In genomic region chr2:240920783-240921231, GRCh38 we compare ENCODE assay signal across 13 cellular contexts. TPM values are rescaled to one million over a fixed set of nuclear protein-coding genes. Genes with fewer than 3 reads are reported as not detected.
A peak's percentile ranks its signal among the peaks of the same experiment; 100 is the strongest.
DNase-seq lines count a peak whose midpoint lies in the region; ATAC-seq, FAIRE-seq and TF ChIP-seq lines count a peak whose summit lies in the region.
"Had no signal": no experiment of that assay in that cellular context is flagged by ENCODE, and none has a peak within 500 bp of the region (broad histone marks: within the 10 kb centered on the region; RNA-seq: fewer than 3 reads in every experiment).

No MANE protein-coding gene starts in this region.

- H3K4me2 ChIP-seq in astrocyte (ENCODE audit: low read length) = peak overlapping the region; percentile 41
- H3K4me2 ChIP-seq in trophoblast cell (ENCODE audit: low read length) = no peak overlapping the region

- H3K4me3 ChIP-seq in astrocyte (ENCODE audit: insufficient read depth, low read depth, low read length) (no peak overlapping the region), left lung (no peak overlapping the region), tibial nerve (no peak overlapping the region), trophoblast cell (ENCODE audit: low read depth, low read length) (no peak overlapping the region)
- H3K4me3 ChIP-seq: cardiac muscle cell had no signal

- peak overlapping the region; percentile 87 for H3K27ac ChIP-seq in astrocyte (ENCODE audit: low read depth, low read length)
- H3K27ac ChIP-seq in left lung = peak overlapping the region; percentile 33 to 63
- peak overlapping the region in 3 of 4 donors; percentile 40 to 78 (median 71) for H3K27ac ChIP-seq in tibial nerve
- H3K27ac ChIP-seq in trophoblast cell (ENCODE audit: low read depth, low read length) = no peak overlapping the region
- H3K27ac ChIP-seq: cardiac muscle cell had no signal

- peaks cover 6% of the 10 kb centered on the region for H3K27me3 Mint-ChIP-seq in activated T-cell treated with anti-CD3 and anti-CD28 coated beads, Interleukin-2, amount 50 U/mL, for 72 hours (ENCODE audit: low read depth)
- peaks cover 17% of the 10 kb centered on the region for H3K27me3 Mint-ChIP-seq in astrocyte (ENCODE audit: low read depth, unreplicated experiment)

- H4K12ac ChIP-seq in trophoblast cell (ENCODE audit: low read depth, low read length) = no peak overlapping the region

- H2BK120ac ChIP-seq in trophoblast cell (ENCODE audit: insufficient read depth, low read length, poor library complexity) = no peak overlapping the region

- TF ChIP-seq EP300 in tibial nerve (IDR thresholded peaks at IDR 0.05) = no peak

- peak; percentile 10 for DNase-seq in activated T-cell treated with anti-CD3 and anti-CD28 coated beads, Interleukin-2, amount 50 U/mL, for 1 hour
- DNase-seq in activated T-cell treated with anti-CD3 and anti-CD28 coated beads, Interleukin-2, amount 50 U/mL, for 72 hours = no peak
- DNase-seq in astrocyte (ENCODE audit: low read depth) (no peak), left lung (peak; percentile 31 to 45), tibial nerve (ENCODE audit: low spot score in 2 of 2) (peak in 1 of 2 donors; percentile 11), activated gamma-delta T cell treated with Interleukin-2 at 50 U/mL for 16 hours (no peak), NCI-H524 (lab: John Stamatoyannopoulos, UW) (no peak), trophoblast cell (no peak)
- DNase-seq: stimulated activated CD4-positive, alpha-beta T cell treated with anti-CD3 and anti-CD28 coated beads, Interleukin-1b, Interleukin-23, amount 100 ng/mL, for 48 hours had no signal

- no peak for TF ChIP-seq POLR2A in tibial nerve (IDR thresholded peaks at IDR 0.05)

- H3K9ac ChIP-seq in astrocyte (ENCODE audit: low read length) (peak overlapping the region; percentile 72), trophoblast cell (ENCODE audit: low read length) (no peak overlapping the region)

- H3K36me3 ChIP-seq in astrocyte (ENCODE audit: insufficient read depth, low read length) (no peaks in the 10 kb centered on the region), left lung (no peaks in the 10 kb centered on the region), tibial nerve (no peaks in the 10 kb centered on the region), trophoblast cell (ENCODE audit: control insufficient read depth in 1 of 2, insufficient read depth in 2 of 2, low read length in 2 of 2) (no peaks in the 10 kb centered on the region)
- H3K36me3 ChIP-seq: cardiac muscle cell had no signal

- no peaks in the 10 kb centered on the region for H4K20me1 ChIP-seq in astrocyte (ENCODE audit: insufficient read depth, low read length)

- intact Hi-C loops in left lung (cut with DNase I) = no loop called here

- WGBS in tibial nerve, 2 donors = 83% methylated on average over 4 of the region's 4 CpGs
- no CpG with 5 or more reads among the region's 4 CpGs for WGBS in trophoblast cell (ENCODE audit: extremely low coverage, insufficient coverage, insufficient read length)

- H3K18ac ChIP-seq in trophoblast cell (ENCODE audit: low read length) = no peak overlapping the region

- H4K8ac ChIP-seq in trophoblast cell (ENCODE audit: low read depth, low read length) = no peak overlapping the region

- no peak overlapping the region for H3K4ac ChIP-seq in trophoblast cell (ENCODE audit: low read depth, low read length)

- H3K23ac ChIP-seq in trophoblast cell (ENCODE audit: low read length) = no peak overlapping the region

- TF ChIP-seq CTCF in astrocyte (IDR thresholded peaks at IDR 0.05; ENCODE audit: insufficient read depth, low read depth, low read length) (no peak), left lung (IDR thresholded peaks at IDR 0.05) (no peak), tibial nerve (IDR thresholded peaks at IDR 0.05) (no peak)

- no peak overlapping the region for H4K91ac ChIP-seq in trophoblast cell (ENCODE audit: low read depth, low read length)

- H3K27me3 ChIP-seq in astrocyte (ENCODE audit: insufficient read depth, low read length) (no peaks in the 10 kb centered on the region), left lung (peaks cover 2 to 16% of the 10 kb centered on the region in 2 donors), tibial nerve (no peaks in the 10 kb centered on the region), trophoblast cell (ENCODE audit: insufficient read depth, low read length) (peaks cover 12% of the 10 kb centered on the region)

- H3K79me1 ChIP-seq in trophoblast cell (ENCODE audit: low read length) = no peaks in the 10 kb centered on the region

- no peak overlapping the region for H2AK5ac ChIP-seq in trophoblast cell (ENCODE audit: low read length)

- H2AFZ ChIP-seq in astrocyte (ENCODE audit: low read depth, low read length) (no peak overlapping the region), trophoblast cell (ENCODE audit: insufficient read depth, low read length, poor library complexity) (no peak overlapping the region)

- no peaks in the 10 kb centered on the region for H3K9me3 Mint-ChIP-seq in activated T-cell treated with anti-CD3 and anti-CD28 coated beads, Interleukin-2, amount 50 U/mL, for 72 hours
- H3K9me3 Mint-ChIP-seq in astrocyte (ENCODE audit: unreplicated experiment) = no peaks in the 10 kb centered on the region
- H3K9me3 Mint-ChIP-seq: mesothelial cell of epicardium had no signal

- no peak for FAIRE-seq in astrocyte (lab: Jason Lieb, UNC)
- FAIRE-seq: frontal cortex had no signal

- H2BK12ac ChIP-seq in trophoblast cell (ENCODE audit: low read length) = no peak overlapping the region

- H3K4me3 Mint-ChIP-seq in activated T-cell treated with anti-CD3 and anti-CD28 coated beads, Interleukin-2, amount 50 U/mL, for 72 hours = no peak overlapping the region
- H3K4me3 Mint-ChIP-seq in astrocyte (ENCODE audit: unreplicated experiment) = no peak overlapping the region
- H3K4me3 Mint-ChIP-seq: activated CD4-positive, alpha-beta T cell treated with anti-CD3 and anti-CD28 coated beads for 36 hours; mesothelial cell of epicardium had no signal

- ATAC-seq in activated T-cell treated with anti-CD3 and anti-CD28 coated beads, Interleukin-2, amount 50 U/mL, for 72 hours (replicated peaks in 1 of 2) = no peak
- no peak for ATAC-seq in left lung
- ATAC-seq: activated CD4-positive, alpha-beta T cell treated with anti-CD3 and anti-CD28 coated beads for 36 hours had no signal

- H2BK5ac ChIP-seq in trophoblast cell (ENCODE audit: low read depth, low read length, poor library complexity) = no peak overlapping the region

- H3K36me3 Mint-ChIP-seq in activated T-cell treated with anti-CD3 and anti-CD28 coated beads, Interleukin-2, amount 50 U/mL, for 72 hours (ENCODE audit: insufficient read depth in 2 of 2) = no peaks in the 10 kb centered on the region
- no peaks in the 10 kb centered on the region for H3K36me3 Mint-ChIP-seq in astrocyte (ENCODE audit: low read depth, unreplicated experiment)
- H3K36me3 Mint-ChIP-seq: mesothelial cell of epicardium had no signal

- no peak overlapping the region for H3K14ac ChIP-seq in trophoblast cell (ENCODE audit: low read length)

- H3K4me1 ChIP-seq in astrocyte (ENCODE audit: insufficient read depth, low read length) (peaks cover 33% of the 10 kb centered on the region), left lung (peaks cover 3 to 10% of the 10 kb centered on the region in 2 donors), tibial nerve (peaks cover 0 to 45% (median 15%) of the 10 kb centered on the region in 4 donors), trophoblast cell (ENCODE audit: control insufficient read depth in 1 of 2, insufficient read depth in 2 of 2, low read length in 2 of 2) (no peaks in the 10 kb centered on the region)

- H3K79me2 ChIP-seq in astrocyte (ENCODE audit: insufficient read depth, low read length) (no peaks in the 10 kb centered on the region), trophoblast cell (ENCODE audit: control insufficient read depth, insufficient read depth, low read length, poor library complexity) (no peaks in the 10 kb centered on the region)

- H3K27ac Mint-ChIP-seq in activated T-cell treated with anti-CD3 and anti-CD28 coated beads, Interleukin-2, amount 50 U/mL, for 72 hours = no peak overlapping the region
- H3K27ac Mint-ChIP-seq in astrocyte (ENCODE audit: unreplicated experiment) = peak overlapping the region; percentile 47
- H3K27ac Mint-ChIP-seq: activated CD4-positive, alpha-beta T cell treated with anti-CD3 and anti-CD28 coated beads for 36 hours; mesothelial cell of epicardium had no signal

- H3K9me3 ChIP-seq in astrocyte (ENCODE audit: insufficient read depth, low read depth, low read length) = no peaks in the 10 kb centered on the region
- H3K9me3 ChIP-seq in left lung = no peaks in the 10 kb centered on the region
- H3K9me3 ChIP-seq in tibial nerve = no peaks in the 10 kb centered on the region
- H3K9me3 ChIP-seq in trophoblast cell (ENCODE audit: insufficient read depth, low read depth, low read length) = no peaks in the 10 kb centered on the region

- no peaks in the 10 kb centered on the region for H3K4me1 Mint-ChIP-seq in activated T-cell treated with anti-CD3 and anti-CD28 coated beads, Interleukin-2, amount 50 U/mL, for 72 hours (ENCODE audit: low read depth)
- peaks cover 5% of the 10 kb centered on the region for H3K4me1 Mint-ChIP-seq in astrocyte (ENCODE audit: low read depth, unreplicated experiment)
- H3K4me1 Mint-ChIP-seq: activated CD4-positive, alpha-beta T cell treated with anti-CD3 and anti-CD28 coated beads for 36 hours had no signal

RNA-seq across cellular contexts. Expression of gene CROCC2, which starts 14.7 kb away (rescaled TPM):
- not detected for total RNA-seq in activated T-cell treated with anti-CD3 and anti-CD28 coated beads, Interleukin-2, amount 50 U/mL, for 72 hours
- not detected in 2 replicates for total RNA-seq in astrocyte
- 1 to 10 TPM in 1 of 2 donors, under 1 TPM in 1; 0.32 to 2.3 TPM for total RNA-seq in left lung
- 1 to 10 TPM in 1 of 4 donors, under 1 TPM in 1, not detected in 2; 0.44 to 1.2 TPM for total RNA-seq in tibial nerve
- not detected in 2 replicates for polyA plus RNA-seq in trophoblast cell (2013)
- total RNA-seq: activated CD4-positive, alpha-beta T cell treated with anti-CD3 and anti-CD28 coated beads for 36 hours; cardiac muscle cell; frontal cortex had no signal
- polyA plus RNA-seq: cardiac muscle cell had no signal

RNA-seq across cellular contexts. Expression of gene MAB21L4, which starts 24.9 kb away (rescaled TPM):
- not detected for total RNA-seq in activated T-cell treated with anti-CD3 and anti-CD28 coated beads, Interleukin-2, amount 50 U/mL, for 72 hours
- total RNA-seq in astrocyte (0.43 and 0.59 TPM in 2 replicates), left lung (10 to 100 TPM; 20.6 to 35.7 TPM), tibial nerve (not detected)
- 0.04 and 0.08 TPM in 2 replicates for polyA plus RNA-seq in trophoblast cell (2013)
- total RNA-seq: activated CD4-positive, alpha-beta T cell treated with anti-CD3 and anti-CD28 coated beads for 36 hours; cardiac muscle cell; frontal cortex had no signal
- polyA plus RNA-seq: cardiac muscle cell had no signal

RNA-seq across cellular contexts. Expression of gene AGXT, which starts 52.2 kb away (rescaled TPM):
- not detected for total RNA-seq in activated T-cell treated with anti-CD3 and anti-CD28 coated beads, Interleukin-2, amount 50 U/mL, for 72 hours
- total RNA-seq in astrocyte (not detected in 2 replicates), left lung (not detected), tibial nerve (under 1 TPM in 1 of 4 donors, not detected in 3; 0.30 TPM)
- not detected in 2 replicates for polyA plus RNA-seq in trophoblast cell (2013)
- total RNA-seq: activated CD4-positive, alpha-beta T cell treated with anti-CD3 and anti-CD28 coated beads for 36 hours; frontal cortex; mesothelial cell of epicardium had no signal

Comparison
In these comparisons a context has a peak if more than half of its experiments do, and no peak if none do; other contexts are left out.
1. DNase-seq: peak in activated T-cell treated with anti-CD3 and anti-CD28 coated beads, Interleukin-2, amount 50 U/mL, for 1 hour (single experiment) and left lung (2 of 2); none in activated T-cell treated with anti-CD3 and anti-CD28 coated beads, Interleukin-2, amount 50 U/mL, for 72 hours (0 of 2), astrocyte (single experiment), activated gamma-delta T cell treated with Interleukin-2 at 50 U/mL for 16 hours (single experiment), NCI-H524 (0 of 2) and trophoblast cell (0 of 2).
2. RNA of gene MAB21L4, which starts 24.9 kb away (total RNA-seq): 20.6 to 35.7 TPM in left lung; 0.43 to 0.59 TPM in astrocyte, not detected in activated T-cell treated with anti-CD3 and anti-CD28 coated beads, Interleukin-2, amount 50 U/mL, for 72 hours and not detected in tibial nerve; every median in the first group is over 10 times any median in the second.